In the genomic region with DNA sequence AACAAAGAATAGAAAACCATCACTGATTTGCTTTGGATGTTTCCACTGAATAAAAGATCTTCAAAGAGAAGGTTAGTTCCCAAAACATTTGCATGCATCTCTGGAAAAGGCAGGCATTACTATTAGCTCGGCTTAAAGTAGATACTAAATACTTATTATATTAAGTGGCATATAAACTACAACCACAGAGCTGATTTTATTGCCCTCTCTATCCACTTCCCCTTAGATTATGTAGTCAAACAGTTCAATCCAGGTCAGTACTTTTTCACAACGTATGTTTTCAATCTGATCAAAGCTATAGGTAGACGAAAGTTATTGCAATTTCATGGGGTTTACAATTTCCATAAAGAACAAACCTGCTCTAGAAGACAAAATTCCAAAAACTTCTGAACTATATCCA, we compare ENCODE assay signal across 8 cellular contexts. TPM values are rescaled to one million over a fixed set of nuclear protein-coding genes. Genes with fewer than 3 reads are reported as not detected.
DNase-seq lines count a peak whose midpoint lies in the region; ATAC-seq, FAIRE-seq and TF ChIP-seq lines count a peak whose summit lies in the region.

No MANE protein-coding gene starts in this region.

- H3K4me2 ChIP-seq in HepG2 (ENCODE audit: low read depth, low read length): peak overlapping the region; percentile 95

- peaks cover 13% of the 10 kb centered on the region for H3K36me3 ChIP-seq in left ventricle myocardium inferior
- peaks cover 0 to 18% of the 10 kb centered on the region in 2 experiments; a peak in 4 of 5 replicates for H3K36me3 ChIP-seq in HepG2 (replicated peaks in 1 of 2; ENCODE audit: control insufficient read depth in 1 of 2, insufficient read depth in 2 of 2, low read length in 2 of 2)
- no peaks in the 10 kb centered on the region for H3K36me3 ChIP-seq in uterus

- in situ Hi-C loops in HepG2 (cut with HindIII; ENCODE audit: extremely low pct_ligation_motif_present, low pct_unique_long_range_greater_than_20kb): no loop called here

- POLR2A ChIA-PET in HepG2 (lab: Yijun Ruan, JAX): interaction anchor here (0.9 kb wide), 1 partner anchor 437 kb away, joined by 3 read pairs; no protein-coding TSS in a partner anchor

- H2AFZ ChIP-seq in HepG2 (ENCODE audit: low read length): no peak overlapping the region

- peaks cover 43% of the 10 kb centered on the region for H3K4me1 ChIP-seq in left ventricle myocardium inferior
- peaks cover 20% of the 10 kb centered on the region for H3K4me1 ChIP-seq in HepG2 (ENCODE audit: insufficient read depth, low read length)
- peaks cover 0 to 3% of the 10 kb centered on the region in 2 donors for H3K4me1 ChIP-seq in uterus

- H3K9me3 Mint-ChIP-seq in activated naive CD8-positive, alpha-beta T cell treated with anti-CD3 and anti-CD28 coated beads for 36 hours: no peaks in the 10 kb centered on the region

- peaks cover 49% of the 10 kb centered on the region for H3K4me1 Mint-ChIP-seq in activated naive CD8-positive, alpha-beta T cell treated with anti-CD3 and anti-CD28 coated beads for 36 hours

- H3K4me3 ChIP-seq in left ventricle myocardium inferior (peak overlapping the region; percentile 84), HepG2 (replicated peaks in 1 of 3; ENCODE audit: insufficient read depth in 1 of 3, low read depth in 2 of 3, low read length in 3 of 3) (peak overlapping the region; percentile 72 to 85 (median 82); a peak in 5 of 6 replicates), uterus (peak overlapping the region; percentile 53 to 61)

- H3K9me3 ChIP-seq in left ventricle myocardium inferior (replicated peaks): no peaks in the 10 kb centered on the region
- H3K9me3 ChIP-seq in HepG2 (ENCODE audit: low read length): no peaks in the 10 kb centered on the region
- no peaks in the 10 kb centered on the region for H3K9me3 ChIP-seq in uterus

- intact Hi-C loops in left ventricle myocardium inferior (cut with micrococcal nuclease): no loop called here
- intact Hi-C loops in left ventricle myocardium superior (cut with micrococcal nuclease): no loop called here
- intact Hi-C loops in HepG2 (cut with micrococcal nuclease; ENCODE audit: unreplicated experiment): no loop called here
- intact Hi-C loops in uterus (cut with DNase I; ENCODE audit: low total_unique reads): no loop called here

- H3K27me3 Mint-ChIP-seq in activated naive CD8-positive, alpha-beta T cell treated with anti-CD3 and anti-CD28 coated beads for 36 hours: no peaks in the 10 kb centered on the region

- peak overlapping the region; percentile 82 for H3K4me3 Mint-ChIP-seq in activated naive CD8-positive, alpha-beta T cell treated with anti-CD3 and anti-CD28 coated beads for 36 hours

- TF ChIP-seq CTCF in left ventricle myocardium inferior (IDR thresholded peaks at IDR 0.05; ENCODE audit: borderline replicate concordance) (no peak), HepG2 (CRISPR knock-in tag; IDR thresholded peaks at IDR 0.05) (no peak), uterus (IDR thresholded peaks at IDR 0.05) (no peak)

- DNase-seq in left ventricle myocardium inferior (no peak), left ventricle myocardium superior (no peak), HepG2 (ENCODE audit: low spot score) (no peak), uterus (no peak), GOT3 (lab: John Stamatoyannopoulos, UW) (no peak), NCI-H187 (lab: John Stamatoyannopoulos, UW) (no peak)
- no peak for DNase-seq in activated naive CD8-positive, alpha-beta T cell treated with anti-CD3 and anti-CD28 coated beads for 36 hours

- H3K27ac ChIP-seq in left ventricle myocardium inferior (replicated peaks) (peak overlapping the region; percentile 94), HepG2 (ENCODE audit: extremely low read length, insufficient read depth, low read length) (peak overlapping the region; percentile 98), uterus (peak overlapping the region; percentile 80 to 90)

- TF ChIP-seq RAD21 in HepG2 (CRISPR knock-in tag; IDR thresholded peaks at IDR 0.05): no peak

- TF ChIP-seq POLR2A in HepG2 (IDR thresholded peaks at IDR 0.05; ENCODE audit: insufficient read depth in 1 of 2, low read depth in 2 of 2, low read length in 2 of 2): no peak
- no peak for TF ChIP-seq POLR2A in uterus (IDR thresholded peaks at IDR 0.05)

- TF ChIP-seq EP300 in HepG2 (IDR thresholded peaks at IDR 0.05; ENCODE audit: low read depth in 2 of 2, low read length in 2 of 2): no peak
- TF ChIP-seq EP300 in HepG2 (CRISPR knock-in tag; IDR thresholded peaks at IDR 0.05; ENCODE audit: borderline replicate concordance): no peak

- TSS peak; percentile 62 for BruUV-seq in HepG2 (replicated peaks; lab: Mats Ljungman, UMichigan)

- H3K27ac Mint-ChIP-seq in activated naive CD8-positive, alpha-beta T cell treated with anti-CD3 and anti-CD28 coated beads for 36 hours: peak overlapping the region; percentile 89

- 13% methylated on average over 3 of the region's 3 CpGs for WGBS in HepG2 (ENCODE audit: low lambda C conversion rate)

- H3K9ac ChIP-seq in HepG2 (ENCODE audit: insufficient read depth, low read depth, low read length): peak overlapping the region; percentile 81

- no peaks in the 10 kb centered on the region for H3K27me3 ChIP-seq in left ventricle myocardium inferior (ENCODE audit: low read depth)
- no peaks in the 10 kb centered on the region for H3K27me3 ChIP-seq in HepG2 (ENCODE audit: control insufficient read depth in 1 of 2, insufficient read depth in 2 of 2, low read length in 2 of 2)
- H3K27me3 ChIP-seq in uterus: no peaks in the 10 kb centered on the region

- ATAC-seq in left ventricle myocardium superior: no peak
- no peak for ATAC-seq in HepG2
- ATAC-seq in HG03432 (IDR thresholded peaks at IDR 0.05; ENCODE audit: unreplicated experiment): no peak

- CTCF ChIA-PET in HepG2 (lab: Yijun Ruan, JAX; ENCODE audit: low intra/inter-chr PET ratio, low total read pairs): no interaction called here

- H4K20me1 ChIP-seq in HepG2 (ENCODE audit: insufficient read depth, low read length): no peaks in the 10 kb centered on the region

- H3K79me2 ChIP-seq in HepG2 (ENCODE audit: insufficient read depth, low read length): peaks cover 19% of the 10 kb centered on the region

- no peak for FAIRE-seq in HepG2 (lab: Jason Lieb, UNC)

- H3K36me3 Mint-ChIP-seq in activated naive CD8-positive, alpha-beta T cell treated with anti-CD3 and anti-CD28 coated beads for 36 hours: peaks cover 23% of the 10 kb centered on the region

RNA-seq across cellular contexts. Expression of a gene that starts 1.3 kb away (rescaled TPM):
- total RNA-seq in left ventricle myocardium inferior: 12.7 TPM
- total RNA-seq in left ventricle myocardium superior: 11.8 TPM
- 10 to 100 TPM; 14.2 to 14.4 TPM for total RNA-seq in activated naive CD8-positive, alpha-beta T cell treated with anti-CD3 and anti-CD28 coated beads for 36 hours
- total RNA-seq in HepG2 (2016; rRNA removed; fragmentation: Illumina TruSeq; extraction: Trizol): 23.8 and 29.0 TPM in 2 replicates
- total RNA-seq in HepG2 (2016; cell fraction: cytosol; rRNA removed; fragmentation: Illumina TruSeq; extraction: Trizol; ENCODE audit: low read depth): 11.4 and 13.3 TPM in 2 replicates
- 25.1 and 29.6 TPM in 2 replicates for total RNA-seq in HepG2 (2016; cell fraction: insoluble cytoplasmic fraction; rRNA removed; fragmentation: Illumina TruSeq; extraction: Trizol)
- total RNA-seq in HepG2 (2016; cell fraction: membrane; rRNA removed; fragmentation: Illumina TruSeq; extraction: Trizol): 21.4 and 30.8 TPM in 2 replicates
- 21.6 and 24.4 TPM in 2 replicates for total RNA-seq in HepG2 (2016; cell fraction: nucleus; rRNA removed; fragmentation: Illumina TruSeq; extraction: Trizol)
- polyA plus RNA-seq in HepG2 (2011; rRNA removed): 15.1 and 16.9 TPM in 2 replicates
- polyA plus RNA-seq in HepG2 (2011; cell fraction: cytosol; rRNA removed): 10.2 and 12.6 TPM in 2 replicates
- 7.1 and 9.0 TPM in 2 replicates for polyA plus RNA-seq in HepG2 (2011; cell fraction: nucleus; rRNA removed)
- polyA plus RNA-seq in HepG2 (2012): 22.2 and 27.7 TPM in 2 replicates
- polyA plus RNA-seq in HepG2 (2016; cell fraction: cytosol; fragmentation: Illumina TruSeq; extraction: Trizol; ENCODE audit: low read depth): 10.6 and 14.6 TPM in 2 replicates
- polyA plus RNA-seq in HepG2 (2016; cell fraction: insoluble cytoplasmic fraction; fragmentation: Illumina TruSeq; extraction: Trizol; ENCODE audit: low read depth): 21.5 and 23.8 TPM in 2 replicates
- 17.0 and 23.1 TPM in 2 replicates for polyA plus RNA-seq in HepG2 (2016; cell fraction: membrane; fragmentation: Illumina TruSeq; extraction: Trizol; ENCODE audit: low read depth)
- 29.4 and 32.1 TPM in 2 replicates for polyA plus RNA-seq in HepG2 (2016; cell fraction: nucleus; fragmentation: Illumina TruSeq; extraction: Trizol; ENCODE audit: insufficient read depth, low read depth)
- polyA minus RNA-seq in HepG2 (2011; rRNA and poly(A)+ RNA removed; ENCODE audit: low replicate concordance): 6.9 and 18.7 TPM in 2 replicates
- polyA minus RNA-seq in HepG2 (2011; cell fraction: cytosol; rRNA and poly(A)+ RNA removed): 11.5 and 13.3 TPM in 2 replicates
- 18.5 and 22.9 TPM in 2 replicates for polyA minus RNA-seq in HepG2 (2011; cell fraction: nucleus; rRNA and poly(A)+ RNA removed)
- total RNA-seq in uterus: 10 to 100 TPM; 21.6 to 74.1 (median 49.8) TPM

RNA-seq across cellular contexts. Expression of a gene that starts 54.8 kb away (rescaled TPM):
- total RNA-seq in left ventricle myocardium inferior (38.0 TPM), left ventricle myocardium superior (41.7 TPM), HepG2 (2016; rRNA removed; fragmentation: Illumina TruSeq; extraction: Trizol) (not detected in 2 replicates), uterus (10 to 100 TPM; 17.6 to 53.2 (median 29.4) TPM)
- total RNA-seq in activated naive CD8-positive, alpha-beta T cell treated with anti-CD3 and anti-CD28 coated beads for 36 hours: 1 to 10 TPM; 8.9 to 9.7 TPM
- total RNA-seq in HepG2 (2016; cell fraction: cytosol; rRNA removed; fragmentation: Illumina TruSeq; extraction: Trizol; ENCODE audit: low read depth): not detected in 2 replicates
- total RNA-seq in HepG2 (2016; cell fraction: insoluble cytoplasmic fraction; rRNA removed; fragmentation: Illumina TruSeq; extraction: Trizol): not detected in 2 replicates
- not detected in 2 replicates for total RNA-seq in HepG2 (2016; cell fraction: membrane; rRNA removed; fragmentation: Illumina TruSeq; extraction: Trizol)
- total RNA-seq in HepG2 (2016; cell fraction: nucleus; rRNA removed; fragmentation: Illumina TruSeq; extraction: Trizol): not detected in 2 replicates
- polyA plus RNA-seq in HepG2 (2011; rRNA removed): not detected in 2 replicates
- under 0.01 TPM in 1 of 2 replicates, not detected in the other for polyA plus RNA-seq in HepG2 (2011; cell fraction: cytosol; rRNA removed)
- not detected in 2 replicates for polyA plus RNA-seq in HepG2 (2011; cell fraction: nucleus; rRNA removed)
- polyA plus RNA-seq in HepG2 (2012): 0.04 and 0.09 TPM in 2 replicates
- polyA plus RNA-seq in HepG2 (2016; cell fraction: cytosol; fragmentation: Illumina TruSeq; extraction: Trizol; ENCODE audit: low read depth): not detected in 2 replicates
- polyA plus RNA-seq in HepG2 (2016; cell fraction: insoluble cytoplasmic fraction; fragmentation: Illumina TruSeq; extraction: Trizol; ENCODE audit: low read depth): not detected in 2 replicates
- polyA plus RNA-seq in HepG2 (2016; cell fraction: membrane; fragmentation: Illumina TruSeq; extraction: Trizol; ENCODE audit: low read depth): not detected in 2 replicates
- polyA plus RNA-seq in HepG2 (2016; cell fraction: nucleus; fragmentation: Illumina TruSeq; extraction: Trizol; ENCODE audit: insufficient read depth, low read depth): not detected in 2 replicates
- 0.12 TPM in 1 of 2 replicates, not detected in the other for polyA minus RNA-seq in HepG2 (2011; rRNA and poly(A)+ RNA removed; ENCODE audit: low replicate concordance)
- not detected in 2 replicates for polyA minus RNA-seq in HepG2 (2011; cell fraction: cytosol; rRNA and poly(A)+ RNA removed)
- polyA minus RNA-seq in HepG2 (2011; cell fraction: nucleus; rRNA and poly(A)+ RNA removed): not detected in 2 replicates

Comparison
In these comparisons a context has a peak if more than half of its experiments do, and no peak if none do; other contexts are left out.
1. RNA of a gene that starts 54.8 kb away (total RNA-seq): 41.7 TPM in left ventricle myocardium superior (single experiment), 38.0 TPM in left ventricle myocardium inferior (single experiment), 17.6 to 53.2 TPM in uterus and 8.9 to 9.7 TPM in activated naive CD8-positive, alpha-beta T cell treated with anti-CD3 and anti-CD28 coated beads for 36 hours; not detected in HepG2; every median in the first group is over 4 times any median in the second.
2. Peak in every context shown above with its lines, with median percentiles within 50 percentile points of each other: H3K27ac ChIP-seq and H3K4me3 ChIP-seq.